In the genomic region with DNA sequence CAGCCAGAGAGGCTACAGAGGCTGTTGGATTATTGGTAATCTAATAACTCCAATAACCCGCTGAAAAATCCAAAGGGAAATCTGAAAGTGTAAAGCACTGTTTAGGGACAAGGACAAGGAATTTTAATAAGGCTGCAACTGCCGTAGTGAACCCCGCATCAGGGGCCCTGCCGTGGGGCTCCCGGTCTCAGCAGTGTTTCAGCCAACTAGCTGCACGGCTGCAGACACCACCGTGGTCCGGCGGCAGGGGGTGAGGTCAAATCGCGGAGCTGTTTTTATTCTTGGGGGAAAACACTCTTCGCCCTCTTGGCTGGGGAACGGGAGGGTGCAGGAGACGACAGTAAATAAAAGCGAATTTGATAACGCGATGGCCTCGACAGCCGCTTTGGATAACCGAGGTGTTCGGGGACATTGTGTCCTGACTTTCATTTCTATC, we compare ENCODE assay signal across 9 cellular contexts. TPM values are rescaled to one million over a fixed set of nuclear protein-coding genes. Genes with fewer than 3 reads are reported as not detected.
DNase-seq lines count a peak whose midpoint lies in the region; ATAC-seq and TF ChIP-seq lines count a peak whose summit lies in the region.
"Had no signal": no experiment of that assay in that cellular context is flagged by ENCODE, and none has a peak within 500 bp of the region (broad histone marks: within the 10 kb centered on the region; RNA-seq: fewer than 3 reads in every experiment).

No MANE protein-coding gene starts in this region.

- peak overlapping the region; percentile 57; the same call in 1 of the 2 replicates for H3K27ac ChIP-seq in HUES64 (ENCODE audit: low read depth, low read length)

- no peaks in the 10 kb centered on the region for H3K9me3 Mint-ChIP-seq in osteocyte (ENCODE audit: unreplicated experiment)

- peaks cover 80% of the 10 kb centered on the region for H3K4me1 Mint-ChIP-seq in osteocyte (ENCODE audit: unreplicated experiment)

- H3K4me1 ChIP-seq in HUES64 (ENCODE audit: insufficient read depth, low read length), result peaks cover 26% of the 10 kb centered on the region

- no peaks in the 10 kb centered on the region for H3K36me3 Mint-ChIP-seq in osteocyte (ENCODE audit: unreplicated experiment)

- peak overlapping the region; percentile 72 for H3K9ac ChIP-seq in HUES64 (ENCODE audit: low read depth, low read length)

- peak; percentile 55 for DNase-seq in activated T-cell treated with anti-CD3 and anti-CD28 coated beads, Interleukin-2, amount 50 U/mL, for 1 hour
- DNase-seq in fibroblast of mammary gland (ENCODE audit: low read depth) (no peak), osteocyte (ENCODE audit: extremely low spot score, unreplicated experiment) (no peak), NCI-H82 (lab: John Stamatoyannopoulos, UW) (no peak), OCI-M2 (lab: John Stamatoyannopoulos, UW; ENCODE audit: unreplicated experiment) (no peak)

- TF ChIP-seq CTCF in fibroblast of mammary gland (conservative IDR thresholded peaks at IDR 0.05; ENCODE audit: control insufficient read depth, insufficient read depth, low read depth, low read length) (no peak), osteocyte (IDR thresholded peaks at IDR 0.05) (no peak)

- no peaks in the 10 kb centered on the region for H3K27me3 Mint-ChIP-seq in osteocyte (ENCODE audit: unreplicated experiment)

- ATAC-seq in GM18867 (IDR thresholded peaks at IDR 0.05; ENCODE audit: unreplicated experiment) (no peak), HG03521 (IDR thresholded peaks at IDR 0.05; ENCODE audit: unreplicated experiment) (no peak)

- H3K27ac Mint-ChIP-seq in osteocyte (ENCODE audit: unreplicated experiment), result peak overlapping the region; percentile 100

- H3K4me3 ChIP-seq in HUES64 (ENCODE audit: low read length) (peak overlapping the region; percentile 61), fibroblast of mammary gland (ENCODE audit: control insufficient read depth, low read depth, low read length) (peak overlapping the region; percentile 63)

- peak overlapping the region; percentile 94 for H3K4me3 Mint-ChIP-seq in osteocyte (ENCODE audit: unreplicated experiment)

- H3K27me3 ChIP-seq in HUES64 (ENCODE audit: insufficient read depth, low read length), result peaks cover 44% of the 10 kb centered on the region

- no peaks in the 10 kb centered on the region for H3K36me3 ChIP-seq in HUES64 (ENCODE audit: insufficient read depth, low read length)

- WGBS in HUES64, result 1% methylated on average over 21 of the region's 21 CpGs

- H3K9me3 ChIP-seq in HUES64 (ENCODE audit: insufficient read depth, low read depth, low read length), result no peaks in the 10 kb centered on the region

RNA-seq across cellular contexts. Expression of a gene that starts 6.1 kb away (rescaled TPM):
- polyA plus RNA-seq in HUES64 (2013, experiment 1 of 2), result 2.3 TPM
- polyA plus RNA-seq in HUES64 (2013, experiment 2 of 2), result 3.0 TPM
- total RNA-seq in osteocyte, result 69.3 and 84.8 TPM in 2 replicates

RNA-seq across cellular contexts. Expression of a gene that starts 36.8 kb away (rescaled TPM):
- polyA plus RNA-seq in HUES64 (2013, experiment 1 of 2), result not detected
- not detected for polyA plus RNA-seq in HUES64 (2013, experiment 2 of 2)
- not detected in 2 replicates for total RNA-seq in osteocyte
- total RNA-seq: RPMI7951 had no signal
